In genomic region chr1:247111636-247112478, GRCh38 we compare ENCODE assay signal across 1 cellular context.
TF ChIP-seq lines count a peak whose summit lies in the region.

No MANE protein-coding gene starts in this region.

TF ChIP-seq in K562, 482 proteins besides CTCF, POLR2A, EP300 and RAD21 (continued from another document and continues in another):
- TF ChIP-seq E2F4 (CRISPR knock-in tag; IDR thresholded peaks at IDR 0.05; ENCODE audit: low read depth) (no peak), NFIC (IDR thresholded peaks at IDR 0.05) (no peak), BRF1 (IDR thresholded peaks at IDR 0.05; ENCODE audit: borderline replicate concordance, extremely low read depth, insufficient read length) (no peak), ZBTB11 (CRISPR knock-in tag; IDR thresholded peaks at IDR 0.05) (peak in 1 of 3 experiments; percentile 80; a peak in 2 of 6 replicates), CCAR2 (IDR thresholded peaks at IDR 0.05; ENCODE audit: low read depth, low read length) (no peak), ZNF766 (CRISPR knock-in tag; conservative IDR thresholded peaks at IDR 0.05) (peak; percentile 51; the same call in 1 of the 2 replicates), POU5F1 (IDR thresholded peaks at IDR 0.05; ENCODE audit: borderline replicate concordance, low read depth, low read length, partially characterized antibody) (no peak), ZKSCAN8 (CRISPR knock-in tag; IDR thresholded peaks at IDR 0.05) (no peak), MTA3 (IDR thresholded peaks at IDR 0.05; ENCODE audit: borderline replicate concordance) (peak; percentile 74), TFAP4 (CRISPR knock-in tag; IDR thresholded peaks at IDR 0.05; ENCODE audit: borderline replicate concordance) (peak; percentile 69; the same call in 1 of the 2 replicates), ZNF41 (CRISPR knock-in tag; conservative IDR thresholded peaks at IDR 0.05) (no peak), DPF2 (IDR thresholded peaks at IDR 0.05) (0 out of 2 replicates have a peak, but pooled peaks have one; percentile 22), TCFL5 (CRISPR knock-in tag; conservative IDR thresholded peaks at IDR 0.05) (no peak), U2AF2 (optimal IDR thresholded peaks at IDR 0.05; ENCODE audit: low read depth, low read length) (no peak), CHD7 (IDR thresholded peaks at IDR 0.05; ENCODE audit: low read depth, low read length) (no peak), TAF1 (IDR thresholded peaks at IDR 0.05; ENCODE audit: control insufficient read depth, extremely low read depth, insufficient read depth, low read length, severe bottlenecking) (peak; percentile 76), COPS2 (conservative IDR thresholded peaks at IDR 0.05) (no peak), TEAD2 (tag; IDR thresholded peaks at IDR 0.05) (no peak), ELK3 (CRISPR knock-in tag; IDR thresholded peaks at IDR 0.05) (no peak), MAFF (IDR thresholded peaks at IDR 0.05; ENCODE audit: low read length) (no peak), ZNF263 (CRISPR knock-in tag; IDR thresholded peaks at IDR 0.05; ENCODE audit: borderline replicate concordance) (peak; percentile 57; the same call in 1 of the 2 replicates), CC2D1A (IDR thresholded peaks at IDR 0.05) (no peak), ZNF778 (CRISPR knock-in tag; IDR thresholded peaks at IDR 0.05) (no peak), KLF10 (CRISPR knock-in tag; IDR thresholded peaks at IDR 0.05) (no peak), KDM4B (IDR thresholded peaks at IDR 0.05; ENCODE audit: borderline replicate concordance in 2 of 2, low read depth in 1 of 2) (peak in 1 of 2 experiments; percentile 85; a peak in 1 of 4 replicates), ZNF707 (CRISPR knock-in tag; conservative IDR thresholded peaks at IDR 0.05) (no peak), ZNF384 (IDR thresholded peaks at IDR 0.05; ENCODE audit: low read depth, low read length) (no peak), ZNF699 (CRISPR knock-in tag; IDR thresholded peaks at IDR 0.05; ENCODE audit: insufficient replicate concordance) (no peak), ATF7 (IDR thresholded peaks at IDR 0.05) (peak; percentile 64; the same call in 1 of the 2 replicates), HES1 (IDR thresholded peaks at IDR 0.05; ENCODE audit: low read depth) (no peak), SP1 (CRISPR knock-in tag; IDR thresholded peaks at IDR 0.05) (no peak), ZBTB7A (IDR thresholded peaks at IDR 0.05; ENCODE audit: borderline replicate concordance, control insufficient read depth, low read depth, low read length) (peak; percentile 84), BCL6 (CRISPR knock-in tag; IDR thresholded peaks at IDR 0.05) (no peak), TARDBP (IDR thresholded peaks at IDR 0.05) (no peak; the same call in 1 of the 2 replicates), NCOA1 (IDR thresholded peaks at IDR 0.05; ENCODE audit: low read depth) (no peak), CHCHD3 (CRISPR knock-in tag; IDR thresholded peaks at IDR 0.05) (no peak)
